In the genomic region with DNA sequence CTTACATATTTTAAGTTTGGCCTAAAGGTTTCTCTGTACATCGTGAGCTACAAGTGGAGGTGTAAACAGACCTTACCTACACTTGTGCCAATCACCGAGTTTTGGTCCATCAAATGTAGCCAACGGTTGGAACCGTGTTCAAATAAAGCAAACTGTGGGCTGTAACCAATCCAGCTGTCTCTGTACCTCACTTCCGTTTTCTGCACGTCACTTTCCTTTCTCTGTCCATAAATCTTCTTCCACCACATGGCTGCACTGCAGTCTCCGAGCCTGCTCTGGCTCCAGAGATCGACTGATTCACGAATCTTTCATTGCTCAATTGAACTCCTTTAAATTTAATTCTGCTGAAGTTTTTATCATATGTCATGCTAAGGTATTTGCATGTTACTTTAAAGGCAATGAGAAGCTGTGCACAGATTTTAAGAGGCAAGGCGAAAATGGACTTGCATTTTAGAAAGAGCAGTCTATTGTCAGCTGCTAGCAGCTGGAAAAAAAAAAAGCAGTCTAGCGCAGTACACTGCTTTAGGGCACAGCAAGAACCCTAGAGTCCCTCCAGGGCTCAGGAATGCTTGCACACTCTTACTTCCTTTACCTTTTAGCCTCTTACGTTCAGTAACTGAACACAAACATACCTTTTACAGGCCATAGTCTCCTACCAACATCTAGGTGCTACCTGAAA, we compare ENCODE assay signal across 9 cellular contexts. TPM values are rescaled to one million over a fixed set of nuclear protein-coding genes. Genes with fewer than 3 reads are reported as not detected.
A peak's percentile ranks its signal among the peaks of the same experiment; 100 is the strongest.
DNase-seq lines count a peak whose midpoint lies in the region; ATAC-seq lines count a peak whose summit lies in the region.
"Had no signal": no experiment of that assay in that cellular context is flagged by ENCODE, and none has a peak within 500 bp of the region (broad histone marks: within the 10 kb centered on the region; RNA-seq: fewer than 3 reads in every experiment).

No MANE protein-coding gene starts in this region.

- intact Hi-C loops in aorta (cut with DNase I) = loop anchor here (5.0 to 10.0 kb wide), 3 partner anchors 49 to 191 kb away; no protein-coding TSS in a partner anchor

- peak; percentile 17 for DNase-seq in stimulated activated CD4-positive, alpha-beta T cell treated with anti-CD3 and anti-CD28 coated beads, Interleukin-15, amount 100 ng/mL, for 24 hours
- DNase-seq in stimulated activated CD4-positive, alpha-beta T cell treated with anti-CD3 and anti-CD28 coated beads, Interleukin-12 subunit alpha, Interleukin-12 subunit beta, amount 100 ng/mL, for 4 hours = no peak
- DNase-seq in central memory CD4-positive, alpha-beta T cell = peak; percentile 59
- DNase-seq in myocyte (ENCODE audit: low read depth) (peak; percentile 49), aorta (no peak), Kasumi-1 (lab: John Stamatoyannopoulos, UW) (no peak), NCI-H748 treated with DMSO at 0.1 percent for 48 hours (lab: John Stamatoyannopoulos, UW) (no peak)
- DNase-seq: DMS153 had no signal

- WGBS in aorta, 2 donors = 8 to 12% methylated on average over 12 of the region's 12 CpGs

- H3K4me1 ChIP-seq in aorta (ENCODE audit: control insufficient read depth in 1 of 2, insufficient read depth in 2 of 2, low read length in 2 of 2) = peaks cover 2 to 11% of the 10 kb centered on the region in 2 donors

- no peak for ATAC-seq in aorta (ENCODE audit: low FRiP score)
- no peak for ATAC-seq in GM19324 (IDR thresholded peaks at IDR 0.05; ENCODE audit: low FRiP score, unreplicated experiment)

- H3K9me3 ChIP-seq in aorta (ENCODE audit: control insufficient read depth, low read length) = no peaks in the 10 kb centered on the region

- no peaks in the 10 kb centered on the region for H3K36me3 ChIP-seq in aorta (ENCODE audit: control insufficient read depth in 1 of 2, insufficient read depth in 2 of 2, low read length in 1 of 2)

- no peaks in the 10 kb centered on the region for H3K27me3 ChIP-seq in aorta (ENCODE audit: control insufficient read depth in 1 of 2, insufficient read depth in 2 of 2, low read length in 1 of 2)

- H3K4me3 ChIP-seq in aorta (ENCODE audit: low read length in 2 of 2) = no peak overlapping the region

- H3K27ac ChIP-seq in aorta (ENCODE audit: low read depth in 1 of 2, low read length in 2 of 2) = peak overlapping the region; percentile 72 to 88

RNA-seq across cellular contexts. Expression of gene TTC39B, which starts 13.2 kb away (rescaled TPM):
- total RNA-seq in myocyte (3.8 and 6.2 TPM in 2 replicates), aorta (10 to 100 TPM; 35.2 to 40.8 TPM)
- 2.5 TPM for polyA plus RNA-seq in myocyte (2012)
- polyA plus RNA-seq in aorta = 10 to 100 TPM in 1 of 2 donors, 1 to 10 TPM in 1; 6.1 to 18.3 TPM

Comparison
In these comparisons a context has a peak if more than half of its experiments do, and no peak if none do; other contexts are left out.
1. DNase-seq: peak in stimulated activated CD4-positive, alpha-beta T cell treated with anti-CD3 and anti-CD28 coated beads, Interleukin-15, amount 100 ng/mL, for 24 hours (single experiment), central memory CD4-positive, alpha-beta T cell (single experiment) and myocyte (single experiment); none in stimulated activated CD4-positive, alpha-beta T cell treated with anti-CD3 and anti-CD28 coated beads, Interleukin-12 subunit alpha, Interleukin-12 subunit beta, amount 100 ng/mL, for 4 hours (single experiment), aorta (0 of 2), Kasumi-1 (0 of 2) and NCI-H748 treated with DMSO at 0.1 percent for 48 hours (single experiment).